Comparison of ENCODE assay signal across 14 cellular contexts in genomic region chr12:116389990-116390655, GRCh38.
DNase-seq lines count a peak whose midpoint lies in the region; ATAC-seq, FAIRE-seq and TF ChIP-seq lines count a peak whose summit lies in the region.
"Had no signal": no experiment of that assay in that cellular context is flagged by ENCODE, and none has a peak within 500 bp of the region (broad histone marks: within the 10 kb centered on the region; RNA-seq: fewer than 3 reads in every experiment).

No MANE protein-coding gene starts in this region.

- no peak; a peak in 1 of 5 replicates for TF ChIP-seq EP300 in A549 (IDR thresholded peaks at IDR 0.05)

- H3K36me3 ChIP-seq in left lung (no peaks in the 10 kb centered on the region), upper lobe of right lung (no peaks in the 10 kb centered on the region)

- CTCF ChIA-PET in A549 (lab: Yijun Ruan, JAX), result interaction anchor here (0.6 to 1.5 kb wide), 3 partner anchors 45 to 134 kb away, joined by 3 to 5 read pairs (median 4); no protein-coding TSS in a partner anchor

- H3K9me3 ChIP-seq in A549 (peaks cover 7% of the 10 kb centered on the region; the same call in 2 of the 3 replicates), left lung (no peaks in the 10 kb centered on the region), upper lobe of right lung (no peaks in the 10 kb centered on the region)

- H3K4me1 ChIP-seq in A549 (peaks cover 50% of the 10 kb centered on the region), left lung (peaks cover 8 to 11% of the 10 kb centered on the region in 2 donors), upper lobe of right lung (no peaks in the 10 kb centered on the region)
- H3K4me1 ChIP-seq: parathyroid adenoma had no signal

- POLR2A ChIA-PET in A549 (lab: Yijun Ruan, JAX), result no interaction called here

- intact Hi-C loops in left lung (cut with DNase I) (no loop called here), upper lobe of right lung (cut with DNase I) (no loop called here)

- no peak overlapping the region for H3K4me3 ChIP-seq in A549
- H3K4me3 ChIP-seq in LNCaP clone FGC (ENCODE audit: low read depth, low read length), result no peak overlapping the region
- no peak overlapping the region for H3K4me3 ChIP-seq in cardiac fibroblast (replicated peaks in 1 of 2; ENCODE audit: low read depth in 2 of 2, low read length in 2 of 2)
- no peak overlapping the region for H3K4me3 ChIP-seq in left lung
- no peak overlapping the region for H3K4me3 ChIP-seq in upper lobe of right lung
- H3K4me3 ChIP-seq: GM23338 had no signal

- TF ChIP-seq RAD21 in A549 (conservative IDR thresholded peaks at IDR 0.05 in 1 of 2, IDR thresholded peaks at IDR 0.05 in 1 of 2), result peak in 1 of 2 experiments; percentile 19; a peak in 1 of 5 replicates

- ATAC-seq in A549 (peak; percentile 58 to 61; a peak in 5 of 6 replicates), left lung (peak; percentile 49), GM21447 (IDR thresholded peaks at IDR 0.05; ENCODE audit: unreplicated experiment) (no peak), HG03378 (IDR thresholded peaks at IDR 0.05; ENCODE audit: unreplicated experiment) (no peak), upper lobe of right lung (no peak)
- ATAC-seq: GM23338 had no signal

- TF ChIP-seq POLR2A in A549 (IDR thresholded peaks at IDR 0.05; ENCODE audit: low read length), result no peak

- 36% methylated on average over 8 of the region's 8 CpGs for WGBS in A549 (ENCODE audit: missing lambda C conversion rate)

- TF ChIP-seq CTCF in A549 (IDR thresholded peaks at IDR 0.05) (no peak), LNCaP clone FGC (IDR thresholded peaks at IDR 0.05; ENCODE audit: control insufficient read depth, extremely low read depth, insufficient read depth) (no peak), cardiac fibroblast (IDR thresholded peaks at IDR 0.05; ENCODE audit: low read depth, low read length) (no peak), left lung (IDR thresholded peaks at IDR 0.05) (no peak), upper lobe of right lung (IDR thresholded peaks at IDR 0.05) (no peak)

- H3K4me2 ChIP-seq in A549, result peak overlapping the region; percentile 59
- H3K4me2 ChIP-seq: GM23338 had no signal

- no peak for FAIRE-seq in A549 (lab: Jason Lieb, UNC)

- DNase-seq in A549 (ENCODE audit: low read depth in 1 of 2, low spot score in 1 of 2), result peak; percentile 64 to 73
- peak; percentile 15 for DNase-seq in LNCaP clone FGC (ENCODE audit: low read depth)
- peak; percentile 94 to 98 for DNase-seq in cardiac fibroblast (ENCODE audit: low read depth in 2 of 2)
- DNase-seq in left lung, result no peak
- DNase-seq in activated effector memory CD4-positive, alpha-beta T cell treated with Interleukin-2 at 50 U/mL for 16 hours, result no peak
- no peak for DNase-seq in upper lobe of right lung
- DNase-seq: activated B cell treated with CpG ODN at 0.5 μM for 24 hours; activated naive CD8-positive, alpha-beta T cell treated with anti-CD3 and anti-CD28 coated beads, Interleukin-2, amount 10 ng/mL, durations not matched to agents 7 days and 5 days; AML-193; NCI-H524 treated with DMSO at 0.1 percent for 48 hours had no signal

- H3K27me3 ChIP-seq in left lung (no peaks in the 10 kb centered on the region), upper lobe of right lung (no peaks in the 10 kb centered on the region)

- H3K27ac ChIP-seq in A549 (peak overlapping the region; percentile 65 to 99), left lung (peak overlapping the region in 1 of 2 donors; percentile 72), upper lobe of right lung (no peak overlapping the region)
- H3K27ac ChIP-seq: parathyroid adenoma had no signal

TF ChIP-seq in A549, 52 proteins besides CTCF, POLR2A, EP300 and RAD21:
- TF ChIP-seq ZC3H11A (IDR thresholded peaks at IDR 0.05) (no peak), JUNB (IDR thresholded peaks at IDR 0.05) (peak; percentile 85), ESRRA (IDR thresholded peaks at IDR 0.05; ENCODE audit: borderline replicate concordance, low read length) (no peak), FOSL2 (IDR thresholded peaks at IDR 0.05) (no peak), FOSL2 (CRISPR knock-in tag; IDR thresholded peaks at IDR 0.05) (peak; percentile 83), CHD4 (IDR thresholded peaks at IDR 0.05; ENCODE audit: borderline replicate concordance) (no peak), REST (IDR thresholded peaks at IDR 0.05) (no peak), GATA3 (IDR thresholded peaks at IDR 0.05; ENCODE audit: borderline replicate concordance) (peak; percentile 46; the same call in 1 of the 2 replicates), JUN (IDR thresholded peaks at IDR 0.05) (peak in 1 of 2 experiments; percentile 46; a peak in 1 of 5 replicates), FOXS1 (CRISPR knock-in tag; IDR thresholded peaks at IDR 0.05) (0 out of 2 replicates have a peak, but pooled peaks have one; percentile 41), SMC3 (IDR thresholded peaks at IDR 0.05) (0 out of 3 replicates have a peak, but pooled peaks have one; percentile 18), HDAC2 (IDR thresholded peaks at IDR 0.05) (no peak), ELK1 (IDR thresholded peaks at IDR 0.05; ENCODE audit: low read depth, low read length) (no peak)

Comparison
In these comparisons a context has a peak if more than half of its experiments do, and no peak if none do; other contexts are left out.
1. ATAC-seq: peak in A549 (2 of 2) and left lung (single experiment); none in GM21447 (single experiment), HG03378 (single experiment) and upper lobe of right lung (single experiment).
2. DNase-seq: peak in A549 (2 of 2), LNCaP clone FGC (single experiment) and cardiac fibroblast (2 of 2); none in left lung (0 of 2), activated effector memory CD4-positive, alpha-beta T cell treated with Interleukin-2 at 50 U/mL for 16 hours (single experiment) and upper lobe of right lung (single experiment).